Comparison of ENCODE assay signal across 18 cellular contexts in genomic region chr1:27033059-27033746, GRCh38. TPM values are rescaled to one million over a fixed set of nuclear protein-coding genes. Genes with fewer than 3 reads are reported as not detected.
DNase-seq lines count a peak whose midpoint lies in the region; ATAC-seq and TF ChIP-seq lines count a peak whose summit lies in the region.
"Had no signal": no experiment of that assay in that cellular context is flagged by ENCODE, and none has a peak within 500 bp of the region (broad histone marks: within the 10 kb centered on the region; RNA-seq: fewer than 3 reads in every experiment).

No MANE protein-coding gene starts in this region.

- DNase-seq in NCI-H510A (lab: John Stamatoyannopoulos, UW) (peak; percentile 54), colonic mucosa (no peak), mesendoderm (no peak), suprapubic skin (ENCODE audit: low spot score in 2 of 2) (no peak), HEK293T (ENCODE audit: extremely low spot score) (no peak), NCI-H526 (lab: John Stamatoyannopoulos, UW) (no peak), gastrocnemius medialis (no peak)
- DNase-seq in stimulated activated naive CD4-positive, alpha-beta T cell (lab: John Stamatoyannopoulos, UW), result no peak
- DNase-seq: activated CD4-positive, alpha-beta T cell treated with anti-CD3 and anti-CD28 coated beads for 1 hour; activated naive CD8-positive, alpha-beta T cell treated with anti-CD3 and anti-CD28 coated beads, Interleukin-2, amount 10 ng/mL, durations not matched to agents 7 days and 5 days; activated T-cell treated with anti-CD3 and anti-CD28 coated beads for 4 hours; CD4-positive, CD25-positive, alpha-beta regulatory T cell; hypothalamus; NCI-H146; NCI-H524; pancreas had no signal

- no peak overlapping the region for H2BK5ac ChIP-seq in mesendoderm (ENCODE audit: low read length)

- no peak overlapping the region for H2AK5ac ChIP-seq in mesendoderm (ENCODE audit: low read length)

- no peaks in the 10 kb centered on the region for H3K27me3 ChIP-seq in colonic mucosa
- no peaks in the 10 kb centered on the region for H3K27me3 ChIP-seq in mesendoderm (ENCODE audit: insufficient read depth, low read length, poor library complexity)
- H3K27me3 ChIP-seq in suprapubic skin, result no peaks in the 10 kb centered on the region
- H3K27me3 ChIP-seq in gastrocnemius medialis, result no peaks in the 10 kb centered on the region
- H3K27me3 ChIP-seq: pancreas had no signal

- no peak overlapping the region for H2BK120ac ChIP-seq in mesendoderm (ENCODE audit: low read depth, low read length)

- peak overlapping the region; percentile 62 for H3K27ac ChIP-seq in colonic mucosa
- H3K27ac ChIP-seq in mesendoderm (ENCODE audit: low read depth, low read length), result no peak overlapping the region
- peak overlapping the region; percentile 62 for H3K27ac ChIP-seq in suprapubic skin
- H3K27ac ChIP-seq in gastrocnemius medialis, result no peak overlapping the region
- H3K27ac ChIP-seq: KMS-11 had no signal

- H3K4me3 ChIP-seq in colonic mucosa (no peak overlapping the region), mesendoderm (ENCODE audit: low read length) (no peak overlapping the region), suprapubic skin (no peak overlapping the region), gastrocnemius medialis (no peak overlapping the region)
- H3K4me3 ChIP-seq: lung, pancreas had no signal

- H3K23ac ChIP-seq in mesendoderm (ENCODE audit: low read length), result no peak overlapping the region

- POLR2A ChIA-PET in HEK293T (lab: Yijun Ruan, JAX), result interaction anchor here (1.2 kb wide), 1 partner anchor 39 kb away, joined by 4 read pairs; the partner anchor contains the start of gene TRNP1

- no CpG with 5 or more reads among the region's 7 CpGs for WGBS in mesendoderm (ENCODE audit: extremely low coverage, insufficient coverage, low lambda C conversion rate)
- 46% methylated on average over 6 of the region's 7 CpGs for WGBS in suprapubic skin

- H3K4me1 ChIP-seq in colonic mucosa (peaks cover 4% of the 10 kb centered on the region), mesendoderm (ENCODE audit: control insufficient read depth, low read depth, low read length) (no peaks in the 10 kb centered on the region), suprapubic skin (peaks cover 42% of the 10 kb centered on the region), gastrocnemius medialis (peaks cover 4 to 8% of the 10 kb centered on the region in 2 donors)

- no peaks in the 10 kb centered on the region for H3K36me3 ChIP-seq in colonic mucosa
- no peaks in the 10 kb centered on the region for H3K36me3 ChIP-seq in mesendoderm (ENCODE audit: control insufficient read depth, insufficient read depth, low read length)
- no peaks in the 10 kb centered on the region for H3K36me3 ChIP-seq in suprapubic skin
- no peaks in the 10 kb centered on the region for H3K36me3 ChIP-seq in gastrocnemius medialis
- H3K36me3 ChIP-seq: pancreas had no signal

- in situ Hi-C loops in gastrocnemius medialis (cut with MboI; ENCODE audit: low sequenced_read_pairs in 4 of 4), result no loop called here

- H3K18ac ChIP-seq in mesendoderm (ENCODE audit: low read length), result no peak overlapping the region

- H4K5ac ChIP-seq in mesendoderm (ENCODE audit: low read length), result no peak overlapping the region

- H3K4me2 ChIP-seq in mesendoderm (ENCODE audit: low read length), result no peak overlapping the region
- H3K4me2 ChIP-seq: KMS-11 had no signal

- no peaks in the 10 kb centered on the region for H3K9me3 ChIP-seq in colonic mucosa
- no peaks in the 10 kb centered on the region for H3K9me3 ChIP-seq in suprapubic skin
- H3K9me3 ChIP-seq in gastrocnemius medialis, result no peaks in the 10 kb centered on the region
- H3K9me3 ChIP-seq: pancreas had no signal

- H3K79me2 ChIP-seq in mesendoderm (ENCODE audit: control insufficient read depth, insufficient read depth, low read length), result no peaks in the 10 kb centered on the region

- H4K8ac ChIP-seq in mesendoderm (ENCODE audit: low read depth, low read length), result no peak overlapping the region

- CTCF ChIA-PET in HEK293T (lab: Yijun Ruan, JAX), result interaction anchor here (0.6 to 5.2 kb wide), 3 partner anchors 12 to 69 kb away, joined by 3 to 40 read pairs (median 3); no protein-coding TSS in a partner anchor

- no peak for ATAC-seq in gastrocnemius medialis
- ATAC-seq: pancreas had no signal

- intact Hi-C loops in colonic mucosa (cut with DNase I), result no loop called here
- intact Hi-C loops in gastrocnemius medialis (cut with DNase I; ENCODE audit: low total_unique reads), result loop anchor here (5.0 kb wide), 1 partner anchor 36 kb away; no protein-coding TSS in a partner anchor

- H3K9ac ChIP-seq in colonic mucosa (ENCODE audit: low read depth in 2 of 2, low read length in 2 of 2) (peak overlapping the region in 1 of 2 donors; percentile 21), mesendoderm (ENCODE audit: low read length) (no peak overlapping the region)
- H3K9ac ChIP-seq: KMS-11 had no signal

- peak overlapping the region; percentile 56 for H3K56ac ChIP-seq in mesendoderm (ENCODE audit: low read length)

- H3K4ac ChIP-seq in mesendoderm (ENCODE audit: low read depth, low read length), result no peak overlapping the region

- TF ChIP-seq POLR2A in suprapubic skin (IDR thresholded peaks at IDR 0.05), result no peak
- no peak for TF ChIP-seq POLR2A in gastrocnemius medialis (IDR thresholded peaks at IDR 0.05)

- TF ChIP-seq CTCF in colonic mucosa (IDR thresholded peaks at IDR 0.05), result no peak
- no peak for TF ChIP-seq CTCF in suprapubic skin (IDR thresholded peaks at IDR 0.05)
- TF ChIP-seq CTCF in gastrocnemius medialis (IDR thresholded peaks at IDR 0.05 in 4 of 5, conservative IDR thresholded peaks at IDR 0.05 in 1 of 5), result no peak

- H2BK15ac ChIP-seq in mesendoderm (replicated peaks; ENCODE audit: low read depth), result no peak overlapping the region

- TF ChIP-seq EP300 in suprapubic skin (IDR thresholded peaks at IDR 0.05), result no peak

- no peaks in the 10 kb centered on the region for H3K79me1 ChIP-seq in mesendoderm (ENCODE audit: low read length)

TF ChIP-seq in HEK293T, 16 proteins besides CTCF, POLR2A, EP300 and RAD21:
- TF ChIP-seq BHLHE40 (IDR thresholded peaks at IDR 0.05; ENCODE audit: borderline replicate concordance) (no peak), ARNT (IDR thresholded peaks at IDR 0.05) (no peak), CTBP1 (IDR thresholded peaks at IDR 0.05; ENCODE audit: borderline replicate concordance) (no peak), ZNF384 (IDR thresholded peaks at IDR 0.05) (no peak), PKNOX1 (IDR thresholded peaks at IDR 0.05) (no peak), FOXA1 (IDR thresholded peaks at IDR 0.05) (no peak), FOXM1 (IDR thresholded peaks at IDR 0.05; ENCODE audit: borderline replicate concordance) (no peak), HDGF (IDR thresholded peaks at IDR 0.05; ENCODE audit: borderline replicate concordance) (no peak), L3MBTL2 (conservative IDR thresholded peaks at IDR 0.05) (no peak), TARDBP (IDR thresholded peaks at IDR 0.05) (no peak), ELF4 (IDR thresholded peaks at IDR 0.05) (no peak), LEF1 (IDR thresholded peaks at IDR 0.05; ENCODE audit: borderline replicate concordance) (no peak), SUZ12 (IDR thresholded peaks at IDR 0.05) (no peak), SP1 (IDR thresholded peaks at IDR 0.05) (no peak), NFRKB (IDR thresholded peaks at IDR 0.05) (no peak), FOXK2 (IDR thresholded peaks at IDR 0.05) (no peak)
TF ChIP-seq in HEK293T: peak in this region for 0.

RNA-seq across cellular contexts. Expression of gene TENT5B, which starts 20.6 kb away (rescaled TPM):
- total RNA-seq in colonic mucosa (1 to 10 TPM; 1.0 to 3.8 TPM), suprapubic skin (100 to 1,000 TPM in 3 of 4 donors, 10 to 100 TPM in 1; 72.3 to 233 (median 198) TPM), gastrocnemius medialis (1 to 10 TPM in 3 of 4 donors, under 1 TPM in 1; 0.53 to 3.3 (median 1.5) TPM)
- polyA plus RNA-seq in mesendoderm (2013, experiment 1 of 2), result 26.2 TPM
- 28.4 TPM for polyA plus RNA-seq in mesendoderm (2013, experiment 2 of 2)
- total RNA-seq: activated naive CD8-positive, alpha-beta T cell treated with anti-CD3 and anti-CD28 coated beads, Interleukin-2, amount 10 ng/mL, durations not matched to agents 7 days and 5 days; CD4-positive, CD25-positive, alpha-beta regulatory T cell had no signal
- polyA plus RNA-seq: CD4-positive, CD25-positive, alpha-beta regulatory T cell had no signal

RNA-seq across cellular contexts. Expression of gene TRNP1, which starts 39.7 kb away (rescaled TPM):
- total RNA-seq in colonic mucosa (1 to 10 TPM; 2.5 to 2.7 TPM), suprapubic skin (10 to 100 TPM in 3 of 4 donors, 1 to 10 TPM in 1; 7.9 to 41.7 (median 28.4) TPM), gastrocnemius medialis (1 to 10 TPM; 1.2 to 5.1 (median 2.0) TPM)
- polyA plus RNA-seq in mesendoderm (2013, experiment 1 of 2), result 20.9 TPM
- polyA plus RNA-seq in mesendoderm (2013, experiment 2 of 2), result 21.5 TPM
- total RNA-seq: activated naive CD8-positive, alpha-beta T cell treated with anti-CD3 and anti-CD28 coated beads, Interleukin-2, amount 10 ng/mL, durations not matched to agents 7 days and 5 days; CD4-positive, CD25-positive, alpha-beta regulatory T cell had no signal
- polyA plus RNA-seq: CD4-positive, CD25-positive, alpha-beta regulatory T cell had no signal

Comparison
In these comparisons a context has a peak if more than half of its experiments do, and no peak if none do; other contexts are left out.
1. H3K27ac ChIP-seq: peak in colonic mucosa (single experiment) and suprapubic skin (single experiment); none in mesendoderm (single experiment) and gastrocnemius medialis (0 of 4).
2. RNA of gene TENT5B, which starts 20.6 kb away (total RNA-seq): 72.3 to 233 TPM in suprapubic skin; 1.0 to 3.8 TPM in colonic mucosa and 0.53 to 3.3 TPM in gastrocnemius medialis; every median in the first group is over 10 times any median in the second.